In the genomic region with DNA sequence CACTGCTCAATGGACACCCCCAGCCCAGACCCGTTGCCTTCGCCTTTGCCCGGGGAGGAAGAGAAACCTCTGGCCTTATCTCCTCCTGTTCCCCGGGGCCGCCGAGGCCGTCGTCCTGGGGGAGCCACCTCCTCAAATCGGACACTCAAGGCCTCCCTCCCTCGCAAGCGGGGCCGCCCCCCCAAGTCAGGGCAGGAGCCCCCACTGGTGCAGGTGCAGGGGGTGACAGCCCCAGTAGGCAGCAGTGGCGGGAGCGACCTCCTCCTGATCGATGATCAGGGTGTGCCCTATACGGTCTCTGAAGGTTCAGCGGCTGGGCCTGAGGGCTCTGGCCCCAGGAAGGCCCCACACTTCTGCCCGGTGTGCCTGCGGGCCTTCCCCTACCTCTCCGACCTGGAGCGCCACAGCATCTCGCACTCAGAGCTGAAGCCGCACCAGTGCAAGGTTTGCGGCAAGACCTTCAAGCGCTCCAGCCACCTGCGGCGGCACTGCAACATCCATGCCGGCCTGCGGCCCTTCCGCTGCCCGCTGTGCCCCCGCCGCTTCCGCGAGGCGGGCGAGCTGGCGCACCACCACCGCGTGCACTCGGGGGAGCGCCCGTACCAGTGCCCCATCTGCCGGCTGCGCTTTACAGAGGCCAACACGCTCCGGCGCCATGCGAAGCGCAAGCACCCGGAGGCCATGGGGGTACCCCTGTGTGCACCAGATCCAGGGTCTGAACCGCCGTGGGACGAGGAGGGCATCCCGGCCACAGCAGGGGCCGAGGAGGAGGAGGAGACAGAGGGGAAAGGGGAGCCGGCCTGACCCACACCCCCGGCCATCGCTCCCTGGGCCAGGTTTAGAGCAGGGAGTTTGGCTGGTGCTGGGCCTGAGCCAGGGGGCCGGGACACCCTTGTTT, we compare ENCODE assay signal across 19 cellular contexts. TPM values are rescaled to one million over a fixed set of nuclear protein-coding genes. Genes with fewer than 3 reads are reported as not detected.
A peak's percentile ranks its signal among the peaks of the same experiment; 100 is the strongest.
DNase-seq lines count a peak whose midpoint lies in the region; ATAC-seq and TF ChIP-seq lines count a peak whose summit lies in the region.
"Had no signal": no experiment of that assay in that cellular context is flagged by ENCODE, and none has a peak within 500 bp of the region (broad histone marks: within the 10 kb centered on the region; RNA-seq: fewer than 3 reads in every experiment).

No MANE protein-coding gene starts in this region.

- POLR2A ChIA-PET in activated CD4-positive, alpha-beta memory T cell treated with anti-CD3 and anti-CD28 coated beads for 36 hours (lab: Charles Lee), result no interaction called here

- CTCF ChIA-PET in activated naive CD4-positive, alpha-beta T cell treated with anti-CD3 and anti-CD28 coated beads for 36 hours (lab: Charles Lee), result interaction anchor here (3.7 kb wide), 1 partner anchor 31 kb away, joined by 11 read pairs; no protein-coding TSS in a partner anchor
- CTCF ChIA-PET in activated CD4-positive, alpha-beta memory T cell treated with anti-CD3 and anti-CD28 coated beads for 36 hours (lab: Charles Lee), result no interaction called here

- H3K36me3 ChIP-seq in gastrocnemius medialis, result no peaks in the 10 kb centered on the region
- H3K36me3 ChIP-seq: prostate gland had no signal

- no peak for TF ChIP-seq CTCF in gastrocnemius medialis (IDR thresholded peaks at IDR 0.05 in 4 of 5, conservative IDR thresholded peaks at IDR 0.05 in 1 of 5)

- in situ Hi-C loops in gastrocnemius medialis (cut with MboI; ENCODE audit: low sequenced_read_pairs in 4 of 4), result no loop called here

- H3K4me1 Mint-ChIP-seq in activated naive CD4-positive, alpha-beta T cell treated with anti-CD3 and anti-CD28 coated beads for 36 hours (ENCODE audit: low read depth), result peaks cover 43% of the 10 kb centered on the region
- peaks cover 36% of the 10 kb centered on the region for H3K4me1 Mint-ChIP-seq in activated CD4-positive, alpha-beta memory T cell treated with anti-CD3 and anti-CD28 coated beads for 36 hours (ENCODE audit: low read depth)
- peaks cover 30% of the 10 kb centered on the region for H3K4me1 Mint-ChIP-seq in memory B cell

- peak overlapping the region; percentile 97 to 100 (median 98) for H3K27ac ChIP-seq in gastrocnemius medialis

- no peaks in the 10 kb centered on the region for H3K27me3 Mint-ChIP-seq in activated naive CD4-positive, alpha-beta T cell treated with anti-CD3 and anti-CD28 coated beads for 36 hours (ENCODE audit: low read depth)
- H3K27me3 Mint-ChIP-seq in activated CD4-positive, alpha-beta memory T cell treated with anti-CD3 and anti-CD28 coated beads for 36 hours, result no peaks in the 10 kb centered on the region
- no peaks in the 10 kb centered on the region for H3K27me3 Mint-ChIP-seq in memory B cell
- H3K27me3 Mint-ChIP-seq: activated naive CD8-positive, alpha-beta T cell; IgD-negative memory B cell had no signal

- ATAC-seq in memory B cell (ENCODE audit: low read depth), result no peak
- ATAC-seq in gastrocnemius medialis, result no peak
- ATAC-seq: body of pancreas had no signal

- no peak for TF ChIP-seq POLR2A in gastrocnemius medialis (IDR thresholded peaks at IDR 0.05)

- peaks cover 16% of the 10 kb centered on the region for H3K36me3 Mint-ChIP-seq in activated naive CD4-positive, alpha-beta T cell treated with anti-CD3 and anti-CD28 coated beads for 36 hours (ENCODE audit: low read depth)
- peaks cover 13% of the 10 kb centered on the region for H3K36me3 Mint-ChIP-seq in activated CD4-positive, alpha-beta memory T cell treated with anti-CD3 and anti-CD28 coated beads for 36 hours
- peaks cover 12% of the 10 kb centered on the region for H3K36me3 Mint-ChIP-seq in memory B cell

- no peak overlapping the region for H3K4me3 ChIP-seq in gastrocnemius medialis
- H3K4me3 ChIP-seq: body of pancreas, esophagus muscularis mucosa, prostate gland had no signal

- H3K27ac Mint-ChIP-seq in activated naive CD4-positive, alpha-beta T cell treated with anti-CD3 and anti-CD28 coated beads for 36 hours, result peak overlapping the region; percentile 79
- peak overlapping the region; percentile 86 for H3K27ac Mint-ChIP-seq in activated CD4-positive, alpha-beta memory T cell treated with anti-CD3 and anti-CD28 coated beads for 36 hours
- no peak overlapping the region for H3K27ac Mint-ChIP-seq in memory B cell

- H3K27me3 ChIP-seq in gastrocnemius medialis, result no peaks in the 10 kb centered on the region
- H3K27me3 ChIP-seq: body of pancreas, dorsolateral prefrontal cortex, esophagus muscularis mucosa, stomach had no signal

- H3K4me1 ChIP-seq in gastrocnemius medialis, result peaks cover 27 to 28% of the 10 kb centered on the region in 2 donors

- peaks cover 2% of the 10 kb centered on the region for H3K9me3 Mint-ChIP-seq in activated naive CD4-positive, alpha-beta T cell treated with anti-CD3 and anti-CD28 coated beads for 36 hours
- no peaks in the 10 kb centered on the region for H3K9me3 Mint-ChIP-seq in activated CD4-positive, alpha-beta memory T cell treated with anti-CD3 and anti-CD28 coated beads for 36 hours
- peaks cover 6% of the 10 kb centered on the region for H3K9me3 Mint-ChIP-seq in memory B cell

- no peak for DNase-seq in activated naive CD4-positive, alpha-beta T cell treated with anti-CD3 and anti-CD28 coated beads for 36 hours
- DNase-seq in activated naive CD4-positive, alpha-beta T cell treated with Interleukin-2 at 50 U/mL for 16 hours, result no peak
- DNase-seq in activated CD4-positive, alpha-beta memory T cell treated with anti-CD3 and anti-CD28 coated beads for 36 hours, result no peak
- no peak for DNase-seq in memory B cell (ENCODE audit: low spot score in 2 of 2)
- no peak for DNase-seq in gastrocnemius medialis
- no peak for DNase-seq in SKM-1 treated with dmso at 0.1 percent for 144 hours (lab: John Stamatoyannopoulos, UW; ENCODE audit: unreplicated experiment)
- DNase-seq in DMS114 treated with DMSO at 0.1 percent for 48 hours (lab: John Stamatoyannopoulos, UW; ENCODE audit: unreplicated experiment), result no peak
- DNase-seq in NCI-H510A (lab: John Stamatoyannopoulos, UW), result no peak
- DNase-seq: body of pancreas, COR-L47, dorsolateral prefrontal cortex, head of caudate nucleus, NCI-H1048, NCI-H526 treated with DMSO at 0.1 percent for 48 hours, stomach had no signal

- peak overlapping the region; percentile 82 for H3K4me3 Mint-ChIP-seq in activated naive CD4-positive, alpha-beta T cell treated with anti-CD3 and anti-CD28 coated beads for 36 hours
- H3K4me3 Mint-ChIP-seq in activated CD4-positive, alpha-beta memory T cell treated with anti-CD3 and anti-CD28 coated beads for 36 hours, result no peak overlapping the region
- H3K4me3 Mint-ChIP-seq in memory B cell, result peak overlapping the region; percentile 85

- intact Hi-C loops in activated naive CD4-positive, alpha-beta T cell treated with anti-CD3 and anti-CD28 coated beads for 36 hours (cut with micrococcal nuclease), result loop anchor here (10.0 kb wide), 1 partner anchor 458 kb away; a partner anchor contains a TSS
- intact Hi-C loops in activated CD4-positive, alpha-beta memory T cell treated with anti-CD3 and anti-CD28 coated beads for 36 hours (cut with micrococcal nuclease), result no loop called here
- intact Hi-C loops in gastrocnemius medialis (cut with DNase I; ENCODE audit: low total_unique reads), result loop anchor here (10.0 kb wide), 1 partner anchor 1398 kb away; a partner anchor contains a TSS

- H3K9me3 ChIP-seq in gastrocnemius medialis, result no peaks in the 10 kb centered on the region
- H3K9me3 ChIP-seq: body of pancreas, esophagus muscularis mucosa, prostate gland, stomach had no signal

RNA-seq across cellular contexts. Expression of a gene that starts 2.3 kb away (rescaled TPM):
- 10 to 100 TPM; 20.9 to 23.0 TPM for total RNA-seq in activated naive CD4-positive, alpha-beta T cell treated with anti-CD3 and anti-CD28 coated beads for 36 hours
- 10 to 100 TPM; 21.5 to 25.1 TPM for total RNA-seq in activated CD4-positive, alpha-beta memory T cell treated with anti-CD3 and anti-CD28 coated beads for 36 hours
- total RNA-seq in gastrocnemius medialis, result 10 to 100 TPM; 35.6 to 61.7 (median 47.0) TPM

RNA-seq across cellular contexts. Expression of a gene that starts 3.0 kb away (rescaled TPM):
- 10 to 100 TPM; 12.8 to 14.8 TPM for total RNA-seq in activated naive CD4-positive, alpha-beta T cell treated with anti-CD3 and anti-CD28 coated beads for 36 hours
- total RNA-seq in activated CD4-positive, alpha-beta memory T cell treated with anti-CD3 and anti-CD28 coated beads for 36 hours, result 10 to 100 TPM; 13.8 to 13.9 TPM
- total RNA-seq in gastrocnemius medialis, result 10 to 100 TPM in 1 of 4 donors, 1 to 10 TPM in 3; 6.8 to 11.2 (median 7.4) TPM

RNA-seq across cellular contexts. Expression of a gene that starts 3.1 kb away (rescaled TPM):
- total RNA-seq in activated naive CD4-positive, alpha-beta T cell treated with anti-CD3 and anti-CD28 coated beads for 36 hours, result 10 to 100 TPM; 10.8 to 11.2 TPM
- 10 to 100 TPM; 12.0 to 13.3 TPM for total RNA-seq in activated CD4-positive, alpha-beta memory T cell treated with anti-CD3 and anti-CD28 coated beads for 36 hours
- 10 to 100 TPM; 10.3 to 23.4 (median 15.2) TPM for total RNA-seq in gastrocnemius medialis

RNA-seq across cellular contexts. Expression of a gene that starts 21.7 kb away (rescaled TPM):
- 1 to 10 TPM; 6.1 to 6.5 TPM for total RNA-seq in activated naive CD4-positive, alpha-beta T cell treated with anti-CD3 and anti-CD28 coated beads for 36 hours
- total RNA-seq in activated CD4-positive, alpha-beta memory T cell treated with anti-CD3 and anti-CD28 coated beads for 36 hours, result 1 to 10 TPM; 6.6 to 6.7 TPM
- total RNA-seq in gastrocnemius medialis, result 10 to 100 TPM; 15.0 to 19.3 (median 16.8) TPM

RNA-seq across cellular contexts. Expression of a gene that starts 22.0 kb away (rescaled TPM):
- total RNA-seq in activated naive CD4-positive, alpha-beta T cell treated with anti-CD3 and anti-CD28 coated beads for 36 hours, result 1 to 10 TPM; 3.7 to 4.0 TPM
- 1 to 10 TPM; 3.9 to 4.4 TPM for total RNA-seq in activated CD4-positive, alpha-beta memory T cell treated with anti-CD3 and anti-CD28 coated beads for 36 hours
- 1 to 10 TPM; 6.0 to 10.0 (median 8.2) TPM for total RNA-seq in gastrocnemius medialis
